1 cellular context compared by ENCODE assay signal in the genomic region with DNA sequence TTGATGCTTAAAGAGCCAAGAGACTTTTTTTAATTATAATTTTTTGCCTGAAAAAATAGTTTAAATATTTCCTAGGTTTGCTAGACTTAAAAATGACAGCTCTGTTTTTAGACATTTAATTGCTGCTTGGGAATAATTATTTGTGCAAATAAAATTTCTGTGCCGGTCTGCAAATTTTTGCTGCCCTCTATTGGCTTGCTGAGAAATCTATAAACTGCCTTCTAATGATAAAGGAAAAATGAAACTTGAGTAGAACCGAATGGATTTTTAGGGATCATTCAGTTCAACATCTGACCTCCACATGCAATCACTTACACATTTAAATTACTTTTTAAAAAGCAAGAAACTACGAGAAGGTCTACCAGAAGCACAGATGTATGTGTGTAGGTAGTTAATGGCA.
TF ChIP-seq lines count a peak whose summit lies in the region.

No MANE protein-coding gene starts in this region.

TF ChIP-seq in neural cell, 6 proteins besides CTCF, POLR2A, EP300 and RAD21 (continued from another document):
- no peak for TF ChIP-seq REST (IDR thresholded peaks at IDR 0.05; ENCODE audit: borderline replicate concordance)
